Comparison of ENCODE assay signal across 17 cellular contexts in genomic region chr17:46150216-46150963, GRCh38. TPM values are rescaled to one million over a fixed set of nuclear protein-coding genes. Genes with fewer than 3 reads are reported as not detected.
DNase-seq lines count a peak whose midpoint lies in the region; ATAC-seq and TF ChIP-seq lines count a peak whose summit lies in the region.
"Had no signal": no experiment of that assay in that cellular context is flagged by ENCODE, and none has a peak within 500 bp of the region (broad histone marks: within the 10 kb centered on the region; RNA-seq: fewer than 3 reads in every experiment).

No MANE protein-coding gene starts in this region.

- POLR2A ChIA-PET in CD4-positive, alpha-beta memory T cell (lab: Charles Lee; ENCODE audit: partially characterized antibody): interaction anchor here (0.6 to 7.3 kb wide), 4 partner anchors 9 to 42 kb away, joined by 3 to 54 read pairs (median 4); partner anchors contain the start of gene KANSL1
- POLR2A ChIA-PET in naive thymus-derived CD8-positive, alpha-beta T cell (lab: Charles Lee): interaction anchor here (1.4 kb wide), 1 partner anchor 10 kb away, joined by 3 read pairs; no protein-coding TSS in a partner anchor

- no peak for DNase-seq in CD4-positive, alpha-beta memory T cell
- DNase-seq in Calu3: no peak
- no peak for DNase-seq in activated naive CD8-positive, alpha-beta T cell treated with anti-CD3 and anti-CD28 coated beads, Interleukin-2, amount 50 U/mL, for 24 hours
- DNase-seq in naive thymus-derived CD8-positive, alpha-beta T cell: no peak
- no peak for DNase-seq in NCI-H524 treated with DMSO at 0.1 percent for 48 hours (lab: John Stamatoyannopoulos, UW)
- no peak for DNase-seq in dermis blood vessel endothelial cell
- DNase-seq: activated CD4-positive, CD25-positive, alpha-beta regulatory T cell treated with anti-CD3 and anti-CD28 coated beads, Interleukin-2, amount 50 U/mL, for 72 hours; activated gamma-delta T cell treated with Interleukin-2 at 50 U/mL for 16 hours; DMS153; NCI-H1417 treated with DMSO at 0.1 percent for 48 hours; Peyer's patch; posterior cingulate gyrus; stimulated activated CD4-positive, alpha-beta T cell treated with anti-CD3 and anti-CD28 coated beads, Interleukin-2, amount 100 ng/mL, for 48 hours; T1000 had no signal

- H3K9me3 ChIP-seq in CD4-positive, alpha-beta memory T cell (ENCODE audit: control insufficient read depth in 1 of 2, low read length in 2 of 2): no peaks in the 10 kb centered on the region
- H3K9me3 ChIP-seq: Peyer's patch, vagina had no signal

- CTCF ChIA-PET in CD4-positive, alpha-beta memory T cell (lab: Charles Lee; ENCODE audit: partially characterized antibody): interaction anchor here (1.1 to 1.2 kb wide), 3 partner anchors 8 to 63 kb away, joined by 4 to 6 read pairs (median 5); partner anchors contain the start of gene KANSL1
- CTCF ChIA-PET in Calu3 (lab: Charles Lee): interaction anchor here (0.7 kb wide), 2 partner anchors 14 to 103 kb away, joined by 3 read pairs; no protein-coding TSS in a partner anchor

- H3K36me3 ChIP-seq in CD4-positive, alpha-beta memory T cell (ENCODE audit: insufficient read depth, low read length): no peaks in the 10 kb centered on the region
- H3K36me3 ChIP-seq: Peyer's patch, vagina had no signal

- peaks cover 63 to 95% (median 86%) of the 10 kb centered on the region in 4 donors for H3K4me1 Mint-ChIP-seq in CD4-positive, alpha-beta memory T cell
- H3K4me1 Mint-ChIP-seq in Calu3 (ENCODE audit: low read depth, unreplicated experiment): peaks cover 64% of the 10 kb centered on the region
- H3K4me1 Mint-ChIP-seq in activated naive CD8-positive, alpha-beta T cell treated with anti-CD3 and anti-CD28 coated beads, Interleukin-2, amount 50 U/mL, for 24 hours: peaks cover 92% of the 10 kb centered on the region
- peaks cover 45 to 93% (median 86%) of the 10 kb centered on the region in 4 donors for H3K4me1 Mint-ChIP-seq in naive thymus-derived CD8-positive, alpha-beta T cell

- H3K36me3 Mint-ChIP-seq in CD4-positive, alpha-beta memory T cell: peaks cover 4 to 5% of the 10 kb centered on the region in 2 donors
- peaks cover 35% of the 10 kb centered on the region for H3K36me3 Mint-ChIP-seq in Calu3 (ENCODE audit: insufficient read depth, unreplicated experiment)
- H3K36me3 Mint-ChIP-seq in activated naive CD8-positive, alpha-beta T cell treated with anti-CD3 and anti-CD28 coated beads, Interleukin-2, amount 50 U/mL, for 24 hours (ENCODE audit: low read depth): peaks cover 26% of the 10 kb centered on the region
- H3K36me3 Mint-ChIP-seq in naive thymus-derived CD8-positive, alpha-beta T cell: peaks cover 0 to 31% (median 0%) of the 10 kb centered on the region in 3 donors

- no peaks in the 10 kb centered on the region for H3K27me3 Mint-ChIP-seq in CD4-positive, alpha-beta memory T cell
- no peaks in the 10 kb centered on the region for H3K27me3 Mint-ChIP-seq in Calu3 (ENCODE audit: unreplicated experiment)
- H3K27me3 Mint-ChIP-seq in activated naive CD8-positive, alpha-beta T cell treated with anti-CD3 and anti-CD28 coated beads, Interleukin-2, amount 50 U/mL, for 24 hours: no peaks in the 10 kb centered on the region
- H3K27me3 Mint-ChIP-seq in naive thymus-derived CD8-positive, alpha-beta T cell: no peaks in the 10 kb centered on the region

- H3K4me1 ChIP-seq in CD4-positive, alpha-beta memory T cell (ENCODE audit: insufficient read depth, low read length): peaks cover 97% of the 10 kb centered on the region

- H3K9me3 Mint-ChIP-seq in CD4-positive, alpha-beta memory T cell: no peaks in the 10 kb centered on the region
- H3K9me3 Mint-ChIP-seq in Calu3 (ENCODE audit: low read depth, unreplicated experiment): no peaks in the 10 kb centered on the region
- no peaks in the 10 kb centered on the region for H3K9me3 Mint-ChIP-seq in activated naive CD8-positive, alpha-beta T cell treated with anti-CD3 and anti-CD28 coated beads, Interleukin-2, amount 50 U/mL, for 24 hours
- H3K9me3 Mint-ChIP-seq in naive thymus-derived CD8-positive, alpha-beta T cell: no peaks in the 10 kb centered on the region

- peak overlapping the region in 6 of 8 donors; percentile 3 to 52 (median 33) for H3K4me3 Mint-ChIP-seq in CD4-positive, alpha-beta memory T cell
- H3K4me3 Mint-ChIP-seq in Calu3 (ENCODE audit: low read depth, unreplicated experiment): no peak overlapping the region
- H3K4me3 Mint-ChIP-seq in activated naive CD8-positive, alpha-beta T cell treated with anti-CD3 and anti-CD28 coated beads, Interleukin-2, amount 50 U/mL, for 24 hours: no peak overlapping the region
- H3K4me3 Mint-ChIP-seq in naive thymus-derived CD8-positive, alpha-beta T cell: peak overlapping the region in 9 of 10 donors; percentile 6 to 47 (median 20)

- no peak overlapping the region for H3K4me3 ChIP-seq in CD4-positive, alpha-beta memory T cell (ENCODE audit: low read length in 2 of 2)
- H3K4me3 ChIP-seq: Peyer's patch, vagina had no signal

- TF ChIP-seq CTCF in Calu3 (IDR thresholded peaks at IDR 0.05; ENCODE audit: unreplicated experiment): no peak

- no peaks in the 10 kb centered on the region for H3K27me3 ChIP-seq in CD4-positive, alpha-beta memory T cell (ENCODE audit: insufficient read depth, low read length)
- H3K27me3 ChIP-seq: Peyer's patch, vagina had no signal

- no peak for ATAC-seq in activated naive CD8-positive, alpha-beta T cell treated with anti-CD3 and anti-CD28 coated beads, Interleukin-2, amount 50 U/mL, for 24 hours
- no peak for ATAC-seq in naive thymus-derived CD8-positive, alpha-beta T cell
- no peak for ATAC-seq in HG03135 (IDR thresholded peaks at IDR 0.05; ENCODE audit: unreplicated experiment)
- ATAC-seq: left lobe of liver had no signal

- BruUV-seq in Calu3 (replicated peaks; lab: Mats Ljungman, UMichigan): TSS peak; percentile 5

- peak overlapping the region in 6 of 7 donors; percentile 0 to 52 (median 43) for H3K27ac Mint-ChIP-seq in CD4-positive, alpha-beta memory T cell
- peak overlapping the region; percentile 0 for H3K27ac Mint-ChIP-seq in Calu3 (ENCODE audit: unreplicated experiment)
- H3K27ac Mint-ChIP-seq in activated naive CD8-positive, alpha-beta T cell treated with anti-CD3 and anti-CD28 coated beads, Interleukin-2, amount 50 U/mL, for 24 hours: peak overlapping the region; percentile 1
- peak overlapping the region in 8 of 10 donors; percentile 1 to 59 (median 6) for H3K27ac Mint-ChIP-seq in naive thymus-derived CD8-positive, alpha-beta T cell

- intact Hi-C loops in CD4-positive, alpha-beta memory T cell (cut with micrococcal nuclease): loop anchor here (5.0 kb wide), 1 partner anchor 33 kb away; no protein-coding TSS in a partner anchor
- intact Hi-C loops in Calu3 (cut with micrococcal nuclease; ENCODE audit: unreplicated experiment): loop anchor here (1.0 kb wide), 1 partner anchor 10 kb away; no protein-coding TSS in a partner anchor

- no peak overlapping the region for H3K27ac ChIP-seq in CD4-positive, alpha-beta memory T cell (ENCODE audit: low read depth, low read length)
- H3K27ac ChIP-seq: Peyer's patch, vagina had no signal

RNA-seq across cellular contexts. Expression of gene KANSL1, which starts 42.8 kb away (rescaled TPM):
- total RNA-seq in CD4-positive, alpha-beta memory T cell: 100 to 1,000 TPM; 190 to 206 TPM
- polyA plus RNA-seq in CD4-positive, alpha-beta memory T cell: 10 to 100 TPM in 1 of 2 donors, 1 to 10 TPM in 1; 6.7 to 24.3 TPM
- total RNA-seq in Calu3 (2022) (187 and 190 TPM in 2 replicates), dermis blood vessel endothelial cell (52.9 and 87.0 TPM in 2 replicates)
- total RNA-seq in naive thymus-derived CD8-positive, alpha-beta T cell: 100 to 1,000 TPM; 206 to 208 TPM
- polyA plus RNA-seq in naive thymus-derived CD8-positive, alpha-beta T cell: 10 to 100 TPM; 13.1 to 16.6 (median 13.2) TPM

Comparison
In these comparisons a context has a peak if more than half of its experiments do, and no peak if none do; other contexts are left out.
1. H3K4me3 Mint-ChIP-seq: peak in CD4-positive, alpha-beta memory T cell (6 of 8) and naive thymus-derived CD8-positive, alpha-beta T cell (9 of 10); none in Calu3 (single experiment) and activated naive CD8-positive, alpha-beta T cell treated with anti-CD3 and anti-CD28 coated beads, Interleukin-2, amount 50 U/mL, for 24 hours (single experiment).
2. Peak in every context shown above with its lines, with median percentiles within 50 percentile points of each other: H3K27ac Mint-ChIP-seq.